In genomic region chr9:75121914-75122558, GRCh38 we compare ENCODE assay signal across 14 cellular contexts.
"Had no signal": no experiment of that assay in that cellular context is flagged by ENCODE, and none has a peak within 500 bp of the region (broad histone marks: within the 10 kb centered on the region; RNA-seq: fewer than 3 reads in every experiment).

No MANE protein-coding gene starts in this region.

- ATAC-seq: activated naive CD4-positive, alpha-beta T cell treated with anti-CD3 and anti-CD28 coated beads, Interleukin-2, amount 50 U/mL, for 72 hours; foreskin keratinocyte; stimulated activated naive CD8-positive, alpha-beta T cell treated with anti-CD3 and anti-CD28 coated beads, Interleukin-15, amount 100 ng/mL, for 72 hours had no signal

- H3K4me1 Mint-ChIP-seq: neural crest cell had no signal

- H3K27me3 Mint-ChIP-seq: activated CD4-positive, alpha-beta T cell treated with anti-CD3 and anti-CD28 coated beads, Interleukin-2, amount 10 ng/mL, durations not matched to agents 24 days and 14 days; stimulated activated naive CD8-positive, alpha-beta T cell treated with anti-CD3 and anti-CD28 coated beads, Interleukin-15, amount 100 ng/mL, for 72 hours had no signal

- H3K27ac ChIP-seq: brain microvascular endothelial cell, foreskin keratinocyte, left ventricle myocardium inferior, ovary, thoracic aorta had no signal

- H3K9me3 Mint-ChIP-seq: neural crest cell had no signal

- H3K4me1 ChIP-seq: foreskin keratinocyte, left ventricle myocardium inferior had no signal

- H3K4me3 ChIP-seq: left ventricle myocardium inferior, ovary, thoracic aorta had no signal

- H3K4me3 Mint-ChIP-seq: activated CD4-positive, alpha-beta T cell treated with anti-CD3 and anti-CD28 coated beads, Interleukin-2, amount 10 ng/mL, durations not matched to agents 24 days and 14 days; neural crest cell; stimulated activated naive CD8-positive, alpha-beta T cell treated with anti-CD3 and anti-CD28 coated beads, Interleukin-15, amount 100 ng/mL, for 72 hours had no signal

- H3K36me3 ChIP-seq: ovary had no signal

- FAIRE-seq: keratinocyte had no signal

- DNase-seq: activated CD4-positive, alpha-beta T cell treated with anti-CD3 and anti-CD28 coated beads, Interleukin-2, amount 10 ng/mL, durations not matched to agents 24 days and 14 days; activated T-cell treated with anti-CD3 and anti-CD28 coated beads for 4 hours; brain microvascular endothelial cell; cerebellar nuclear complex; foreskin keratinocyte; left ventricle myocardium inferior; mesenchymal stem cell; ovary; stimulated activated CD4-positive, alpha-beta T cell treated with anti-CD3 and anti-CD28 coated beads, Interleukin-2, amount 100 ng/mL, for 48 hours; stimulated activated naive CD8-positive, alpha-beta T cell treated with anti-CD3 and anti-CD28 coated beads, Interleukin-15, amount 100 ng/mL, for 72 hours had no signal

- H3K27me3 ChIP-seq: brain microvascular endothelial cell, foreskin keratinocyte, ovary had no signal

- H3K27ac Mint-ChIP-seq: activated CD4-positive, alpha-beta T cell treated with anti-CD3 and anti-CD28 coated beads, Interleukin-2, amount 10 ng/mL, durations not matched to agents 24 days and 14 days; activated naive CD4-positive, alpha-beta T cell treated with anti-CD3 and anti-CD28 coated beads, Interleukin-2, amount 50 U/mL, for 72 hours; stimulated activated naive CD8-positive, alpha-beta T cell treated with anti-CD3 and anti-CD28 coated beads, Interleukin-15, amount 100 ng/mL, for 72 hours had no signal

- H3K9me3 ChIP-seq: left ventricle myocardium inferior, ovary, thoracic aorta had no signal
